9 cellular contexts compared by ENCODE assay signal in the genomic region with DNA sequence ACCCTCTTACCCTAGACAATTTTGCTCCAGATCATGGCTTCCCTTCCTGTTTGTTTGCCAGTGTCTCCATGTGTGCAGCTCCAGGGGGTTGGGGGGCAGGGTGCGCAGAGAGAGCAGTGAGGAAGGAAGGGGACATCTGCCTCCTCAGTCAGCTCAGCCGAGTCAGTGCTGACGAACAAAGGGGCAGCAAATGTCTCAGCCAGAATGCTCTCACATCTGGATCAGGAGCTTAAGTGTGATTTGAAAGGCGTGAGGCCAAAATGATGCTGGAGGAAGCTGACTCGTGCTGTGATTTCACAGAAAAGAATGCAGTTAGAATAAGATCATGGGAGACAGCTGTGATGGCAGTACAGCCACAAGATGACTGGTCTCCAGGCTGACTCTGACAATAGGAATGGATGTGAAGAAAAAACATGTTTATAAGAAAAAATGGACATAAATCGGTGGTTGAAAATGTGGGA. TPM values are rescaled to one million over a fixed set of nuclear protein-coding genes. Genes with fewer than 3 reads are reported as not detected.
A peak's percentile ranks its signal among the peaks of the same experiment; 100 is the strongest.
DNase-seq lines count a peak whose midpoint lies in the region; ATAC-seq and TF ChIP-seq lines count a peak whose summit lies in the region.
"Had no signal": no experiment of that assay in that cellular context is flagged by ENCODE, and none has a peak within 500 bp of the region (broad histone marks: within the 10 kb centered on the region; RNA-seq: fewer than 3 reads in every experiment).

No MANE protein-coding gene starts in this region.

- no peaks in the 10 kb centered on the region for H3K9me3 Mint-ChIP-seq in activated CD4-positive, alpha-beta T cell treated with anti-CD3 and anti-CD28 coated beads for 36 hours (ENCODE audit: low read depth)
- H3K9me3 Mint-ChIP-seq in activated CD8-positive, alpha-beta T cell treated with anti-CD3 and anti-CD28 coated beads for 36 hours, result no peaks in the 10 kb centered on the region

- intact Hi-C loops in activated CD4-positive, alpha-beta T cell treated with anti-CD3 and anti-CD28 coated beads for 36 hours (cut with DNase I, micrococcal nuclease), result no loop called here
- intact Hi-C loops in activated CD8-positive, alpha-beta T cell treated with anti-CD3 and anti-CD28 coated beads for 36 hours (cut with micrococcal nuclease), result loop anchor here (5.0 kb wide), 1 partner anchor 145 kb away; no protein-coding TSS in a partner anchor
- intact Hi-C loops in posterior vena cava (cut with DNase I), result loop anchor here in 1 of 2 donors (10.0 kb wide), 1 partner anchor 78 kb away; no protein-coding TSS in a partner anchor

- no peaks in the 10 kb centered on the region for H3K36me3 Mint-ChIP-seq in activated CD4-positive, alpha-beta T cell treated with anti-CD3 and anti-CD28 coated beads for 36 hours (ENCODE audit: low read depth)
- no peaks in the 10 kb centered on the region for H3K36me3 Mint-ChIP-seq in activated CD8-positive, alpha-beta T cell treated with anti-CD3 and anti-CD28 coated beads for 36 hours (ENCODE audit: low read depth)
- H3K36me3 Mint-ChIP-seq: CD4-positive, CD25-positive, alpha-beta regulatory T cell had no signal

- no peak for TF ChIP-seq CTCF in activated CD8-positive, alpha-beta T cell treated with anti-CD3 and anti-CD28 coated beads for 36 hours (IDR thresholded peaks at IDR 0.05)

- H3K27me3 Mint-ChIP-seq in activated CD4-positive, alpha-beta T cell treated with anti-CD3 and anti-CD28 coated beads for 36 hours, result peaks cover 2% of the 10 kb centered on the region
- no peaks in the 10 kb centered on the region for H3K27me3 Mint-ChIP-seq in activated CD8-positive, alpha-beta T cell treated with anti-CD3 and anti-CD28 coated beads for 36 hours
- H3K27me3 Mint-ChIP-seq: CD4-positive, CD25-positive, alpha-beta regulatory T cell had no signal

- H3K4me1 Mint-ChIP-seq in activated CD4-positive, alpha-beta T cell treated with anti-CD3 and anti-CD28 coated beads for 36 hours, result peaks cover 42% of the 10 kb centered on the region
- H3K4me1 Mint-ChIP-seq in activated CD8-positive, alpha-beta T cell treated with anti-CD3 and anti-CD28 coated beads for 36 hours (ENCODE audit: low read depth), result peaks cover 36% of the 10 kb centered on the region

- CTCF ChIA-PET in activated CD4-positive, alpha-beta T cell treated with anti-CD3 and anti-CD28 coated beads for 36 hours (lab: Charles Lee), result interaction anchor here (0.6 to 1.8 kb wide), 5 partner anchors 9 to 90 kb away, joined by 3 to 6 read pairs (median 4); no protein-coding TSS in a partner anchor
- CTCF ChIA-PET in activated CD8-positive, alpha-beta T cell treated with anti-CD3 and anti-CD28 coated beads for 36 hours (lab: Charles Lee), result interaction anchor here (1.2 kb wide), 1 partner anchor 19 kb away, joined by 7 read pairs; no protein-coding TSS in a partner anchor

- no peak overlapping the region for H3K4me3 Mint-ChIP-seq in activated CD4-positive, alpha-beta T cell treated with anti-CD3 and anti-CD28 coated beads for 36 hours
- no peak overlapping the region for H3K4me3 Mint-ChIP-seq in activated CD8-positive, alpha-beta T cell treated with anti-CD3 and anti-CD28 coated beads for 36 hours

- DNase-seq in activated CD4-positive, alpha-beta T cell treated with anti-CD3 and anti-CD28 coated beads for 36 hours, result peak; percentile 70
- no peak for DNase-seq in activated CD4-positive, alpha-beta T cell treated with anti-CD3 and anti-CD28 coated beads for 1 hour
- DNase-seq in activated CD8-positive, alpha-beta T cell treated with anti-CD3 and anti-CD28 coated beads for 36 hours, result peak; percentile 75
- DNase-seq in foreskin melanocyte (peak; percentile 94), posterior vena cava (ENCODE audit: low spot score) (peak; percentile 88), NCI-H526 (lab: John Stamatoyannopoulos, UW) (no peak), NCI-H2029 treated with DMSO at 0.1 percent for 48 hours (lab: John Stamatoyannopoulos, UW) (no peak)

- peak; percentile 81 for ATAC-seq in activated CD4-positive, alpha-beta T cell treated with anti-CD3 and anti-CD28 coated beads for 36 hours
- peak; percentile 76 for ATAC-seq in activated CD8-positive, alpha-beta T cell treated with anti-CD3 and anti-CD28 coated beads for 36 hours
- ATAC-seq in HG02970 (IDR thresholded peaks at IDR 0.05; ENCODE audit: low FRiP score, unreplicated experiment), result no peak

- H3K27ac Mint-ChIP-seq in activated CD4-positive, alpha-beta T cell treated with anti-CD3 and anti-CD28 coated beads for 36 hours, result peak overlapping the region; percentile 84
- peak overlapping the region; percentile 65 for H3K27ac Mint-ChIP-seq in activated CD8-positive, alpha-beta T cell treated with anti-CD3 and anti-CD28 coated beads for 36 hours

- POLR2A ChIA-PET in activated CD4-positive, alpha-beta T cell treated with anti-CD3 and anti-CD28 coated beads for 36 hours (lab: Charles Lee), result interaction anchor here (0.7 to 1.1 kb wide), 2 partner anchors 18 to 27 kb away, joined by 3 to 9 read pairs; partner anchors contain the start of gene CDK17
- POLR2A ChIA-PET in activated CD8-positive, alpha-beta T cell treated with anti-CD3 and anti-CD28 coated beads for 36 hours (lab: Charles Lee), result interaction anchor here (1.2 to 1.3 kb wide), 2 partner anchors 27 to 29 kb away, joined by 3 read pairs; partner anchors contain the start of gene CDK17

RNA-seq across cellular contexts. Expression of gene CDK17, which starts 27.1 kb away (rescaled TPM):
- total RNA-seq in activated CD4-positive, alpha-beta T cell treated with anti-CD3 and anti-CD28 coated beads for 36 hours, result 10 to 100 TPM; 38.0 to 39.4 TPM
- total RNA-seq in activated CD8-positive, alpha-beta T cell treated with anti-CD3 and anti-CD28 coated beads for 36 hours, result 10 to 100 TPM; 28.4 to 29.0 TPM
- 10 to 100 TPM; 46.4 to 50.1 TPM for total RNA-seq in posterior vena cava

Comparison
In these comparisons a context has a peak if more than half of its experiments do, and no peak if none do; other contexts are left out.
1. DNase-seq: peak in activated CD4-positive, alpha-beta T cell treated with anti-CD3 and anti-CD28 coated beads for 36 hours (single experiment), activated CD8-positive, alpha-beta T cell treated with anti-CD3 and anti-CD28 coated beads for 36 hours (single experiment), foreskin melanocyte (single experiment) and posterior vena cava (single experiment); none in activated CD4-positive, alpha-beta T cell treated with anti-CD3 and anti-CD28 coated beads for 1 hour (single experiment), NCI-H526 (0 of 2) and NCI-H2029 treated with DMSO at 0.1 percent for 48 hours (single experiment).